In genomic region chr16:86476956-86477530, GRCh38 we compare ENCODE assay signal across 2 cellular contexts.
TF ChIP-seq lines count a peak whose summit lies in the region.

No MANE protein-coding gene starts in this region.

TF ChIP-seq in HCT116, 20 proteins besides CTCF, POLR2A, EP300 and RAD21:
- TF ChIP-seq CBX3 (IDR thresholded peaks at IDR 0.05; ENCODE audit: low read depth) (no peak), EZH2phosphoT487 (IDR thresholded peaks at IDR 0.05; ENCODE audit: borderline replicate concordance) (no peak)
TF ChIP-seq in HCT116: peak in this region for 0.

TF ChIP-seq in endothelial cell of umbilical vein, 7 proteins besides CTCF, POLR2A, EP300 and RAD21:
- TF ChIP-seq, protein P1, sequence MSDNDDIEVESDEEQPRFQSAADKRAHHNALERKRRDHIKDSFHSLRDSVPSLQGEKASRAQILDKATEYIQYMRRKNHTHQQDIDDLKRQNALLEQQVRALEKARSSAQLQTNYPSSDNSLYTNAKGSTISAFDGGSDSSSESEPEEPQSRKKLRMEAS (IDR thresholded peaks at IDR 0.05; ENCODE audit: insufficient read depth, insufficient read length), result no peak
- TF ChIP-seq FOS (IDR thresholded peaks at IDR 0.05; ENCODE audit: borderline replicate concordance, insufficient read depth, low read length), result no peak
- no peak for TF ChIP-seq POLR2AphosphoS5 (IDR thresholded peaks at IDR 0.05; ENCODE audit: insufficient read depth, low read depth, low read length)
- TF ChIP-seq EZH2 (IDR thresholded peaks at IDR 0.05; ENCODE audit: borderline replicate concordance, low read depth, low read length, severe bottlenecking), result no peak
- TF ChIP-seq JUN (IDR thresholded peaks at IDR 0.05; ENCODE audit: borderline replicate concordance, insufficient read depth, insufficient read length, low read depth), result no peak
- TF ChIP-seq MYC (IDR thresholded peaks at IDR 0.05; ENCODE audit: low read depth, low read length), result no peak
- no peak for TF ChIP-seq GATA2 (IDR thresholded peaks at IDR 0.05; ENCODE audit: insufficient read depth, insufficient read length, low read depth, low read length)
